ENCODE assay signal across 20 cellular contexts in the genomic region with DNA sequence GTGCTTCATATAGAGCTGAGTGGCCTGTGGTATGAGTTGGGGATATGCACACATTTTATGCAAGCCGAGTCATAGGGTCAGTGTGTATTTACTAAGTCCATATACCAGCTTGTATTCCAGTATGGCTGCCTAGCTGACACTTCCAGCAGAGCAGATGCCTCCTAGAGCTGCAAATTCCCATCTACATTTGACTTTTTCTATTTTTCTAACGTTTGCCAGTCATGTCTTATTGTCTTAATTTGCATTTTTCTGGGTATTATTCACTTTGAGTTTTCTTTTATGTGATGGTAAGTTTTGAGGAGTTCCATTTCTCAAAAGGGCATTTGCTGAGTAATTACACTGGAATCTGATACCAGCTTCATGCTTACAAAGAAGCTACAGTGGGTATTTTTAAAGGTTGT.
DNase-seq lines count a peak whose midpoint lies in the region; ATAC-seq and TF ChIP-seq lines count a peak whose summit lies in the region.
"Had no signal": no experiment of that assay in that cellular context is flagged by ENCODE, and none has a peak within 500 bp of the region (broad histone marks: within the 10 kb centered on the region; RNA-seq: fewer than 3 reads in every experiment).

No MANE protein-coding gene starts in this region.

- ATAC-seq in stimulated activated effector memory CD8-positive, alpha-beta T cell treated with anti-CD3 and anti-CD28 coated beads, Interleukin-12 subunit alpha, Interleukin-12 subunit beta, amount 100 ng/mL, for 72 hours: no peak
- ATAC-seq: A549; activated CD4-positive, CD25-positive, alpha-beta regulatory T cell treated with anti-CD3 and anti-CD28 coated beads, Interleukin-2, amount 50 U/mL, for 24 hours; body of pancreas; heart left ventricle; stimulated activated naive CD8-positive, alpha-beta T cell treated with anti-CD3 and anti-CD28 coated beads, Interleukin-15, amount 100 ng/mL, for 72 hours had no signal

- 49% methylated on average over 2 of the region's 2 CpGs; no CpG with 5 or more reads in 1 of the 2 experiments for WGBS in endodermal cell (ENCODE audit: insufficient coverage in 1 of 2, insufficient read length in 1 of 2), 2 experiments

- no peak overlapping the region for H3K27ac Mint-ChIP-seq in stimulated activated effector memory CD8-positive, alpha-beta T cell treated with anti-CD3 and anti-CD28 coated beads, Interleukin-12 subunit alpha, Interleukin-12 subunit beta, amount 100 ng/mL, for 72 hours
- no peak overlapping the region for H3K27ac Mint-ChIP-seq in CD8-positive, alpha-beta memory T cell
- no peak overlapping the region for H3K27ac Mint-ChIP-seq in endodermal cell
- H3K27ac Mint-ChIP-seq: CD14-positive monocyte; dendritic cell treated with granulocyte-macrophage colony-stimulating factor and Interleukin-4, amounts not matched to agents 40 ng/mL and 50 ng/mL, for 4 days; nephron; stimulated activated naive CD8-positive, alpha-beta T cell treated with anti-CD3 and anti-CD28 coated beads, Interleukin-15, amount 100 ng/mL, for 72 hours had no signal

- no peaks in the 10 kb centered on the region for H3K79me2 ChIP-seq in ACC112 (ENCODE audit: control insufficient read depth, insufficient read depth, low read length, unreplicated experiment)
- no peaks in the 10 kb centered on the region for H3K79me2 ChIP-seq in KMS-11 (ENCODE audit: insufficient read depth, low read depth)

- H3K4me3 ChIP-seq in ACC112 (ENCODE audit: low read depth, low read length) (peak overlapping the region; percentile 56; the same call in 1 of the 2 replicates), KMS-11 (IDR thresholded peaks at IDR 0.05; ENCODE audit: insufficient read depth, low read depth, low read length) (no peak overlapping the region), endodermal cell (ENCODE audit: low read length) (no peak overlapping the region)
- H3K4me3 ChIP-seq in CD8-positive, alpha-beta memory T cell (ENCODE audit: low read length): no peak overlapping the region
- H3K4me3 ChIP-seq: A549, body of pancreas had no signal

- H3K27me3 ChIP-seq in ACC112 (ENCODE audit: insufficient read depth, low read length): no peaks in the 10 kb centered on the region
- H3K27me3 ChIP-seq in KMS-11 (ENCODE audit: insufficient read depth, low read depth): no peaks in the 10 kb centered on the region
- H3K27me3 ChIP-seq in CD8-positive, alpha-beta memory T cell (ENCODE audit: insufficient read depth, low read length, poor library complexity, severe bottlenecking): no peaks in the 10 kb centered on the region
- H3K27me3 ChIP-seq in endodermal cell (ENCODE audit: control insufficient read depth, insufficient read depth, low read length, poor library complexity, severe bottlenecking): no peaks in the 10 kb centered on the region
- H3K27me3 ChIP-seq: body of pancreas, heart left ventricle had no signal

- DNase-seq in astrocyte of the hippocampus (ENCODE audit: low read depth, low spot score) (peak; percentile 52), kidney glomerular epithelial cell (lab: John Stamatoyannopoulos, UW) (peak; percentile 26), posterior vena cava (ENCODE audit: low spot score) (no peak), endodermal cell (no peak)
- DNase-seq in stimulated activated effector memory CD8-positive, alpha-beta T cell treated with anti-CD3 and anti-CD28 coated beads, Interleukin-12 subunit alpha, Interleukin-12 subunit beta, amount 100 ng/mL, for 72 hours (ENCODE audit: low spot score in 2 of 2): no peak
- no peak for DNase-seq in CD8-positive, alpha-beta memory T cell
- DNase-seq: activated gamma-delta T cell treated with Interleukin-2 at 50 U/mL for 16 hours; body of pancreas; heart left ventricle; MM.1S; NCI-H1694; stimulated activated naive CD8-positive, alpha-beta T cell treated with anti-CD3 and anti-CD28 coated beads, Interleukin-15, amount 100 ng/mL, for 72 hours had no signal

- H3K9me3 Mint-ChIP-seq in stimulated activated effector memory CD8-positive, alpha-beta T cell treated with anti-CD3 and anti-CD28 coated beads, Interleukin-12 subunit alpha, Interleukin-12 subunit beta, amount 100 ng/mL, for 72 hours: peaks cover 22% of the 10 kb centered on the region
- peaks cover 0 to 55% (median 7%) of the 10 kb centered on the region in 5 donors for H3K9me3 Mint-ChIP-seq in CD8-positive, alpha-beta memory T cell
- no peaks in the 10 kb centered on the region for H3K9me3 Mint-ChIP-seq in endodermal cell
- H3K9me3 Mint-ChIP-seq: nephron had no signal

- no peaks in the 10 kb centered on the region for H3K9me3 ChIP-seq in CD8-positive, alpha-beta memory T cell (ENCODE audit: low read length)
- H3K9me3 ChIP-seq in endodermal cell (ENCODE audit: control insufficient read depth, low read length): no peaks in the 10 kb centered on the region
- H3K9me3 ChIP-seq: A549, body of pancreas, heart left ventricle had no signal

- H3K9ac ChIP-seq in KMS-11 (no peak overlapping the region), endodermal cell (ENCODE audit: extremely low read depth, low read length, poor library complexity, severe bottlenecking) (no peak overlapping the region)

- no peaks in the 10 kb centered on the region for H3K27me3 Mint-ChIP-seq in CD8-positive, alpha-beta memory T cell
- H3K27me3 Mint-ChIP-seq in endodermal cell (ENCODE audit: insufficient read depth): no peaks in the 10 kb centered on the region
- H3K27me3 Mint-ChIP-seq: dendritic cell treated with granulocyte-macrophage colony-stimulating factor and Interleukin-4, amounts not matched to agents 40 ng/mL and 50 ng/mL, for 4 days; stimulated activated naive CD8-positive, alpha-beta T cell treated with anti-CD3 and anti-CD28 coated beads, Interleukin-15, amount 100 ng/mL, for 72 hours had no signal

- H3K36me3 ChIP-seq in ACC112 (ENCODE audit: insufficient read depth, low read length) (no peaks in the 10 kb centered on the region), KMS-11 (ENCODE audit: insufficient read depth) (no peaks in the 10 kb centered on the region), endodermal cell (ENCODE audit: control insufficient read depth, insufficient read depth, low read length) (no peaks in the 10 kb centered on the region)
- no peaks in the 10 kb centered on the region for H3K36me3 ChIP-seq in CD8-positive, alpha-beta memory T cell (ENCODE audit: insufficient read depth, low read length)
- H3K36me3 ChIP-seq: heart left ventricle had no signal

- H2AFZ ChIP-seq in ACC112 (ENCODE audit: low read length, unreplicated experiment) (peak overlapping the region; percentile 78), KMS-11 (ENCODE audit: low read depth) (0 out of 2 replicates have a peak overlapping the region, but pooled peaks have one; percentile 7)

- H3K27ac ChIP-seq in ACC112 (ENCODE audit: low read depth, low read length) (peak overlapping the region; percentile 36), KMS-11 (no peak overlapping the region), endodermal cell (ENCODE audit: low read depth, low read length) (no peak overlapping the region)
- no peak overlapping the region for H3K27ac ChIP-seq in CD8-positive, alpha-beta memory T cell (ENCODE audit: low read depth, low read length)
- H3K27ac ChIP-seq: A549, body of pancreas, epithelial cell of prostate, heart left ventricle had no signal

- POLR2A ChIA-PET in CD8-positive, alpha-beta memory T cell (lab: Charles Lee): no interaction called here

- H4K20me1 ChIP-seq in KMS-11 (ENCODE audit: insufficient read depth): no peaks in the 10 kb centered on the region

- H3K4me1 Mint-ChIP-seq in stimulated activated effector memory CD8-positive, alpha-beta T cell treated with anti-CD3 and anti-CD28 coated beads, Interleukin-12 subunit alpha, Interleukin-12 subunit beta, amount 100 ng/mL, for 72 hours: no peaks in the 10 kb centered on the region
- H3K4me1 Mint-ChIP-seq in CD8-positive, alpha-beta memory T cell: peaks cover 0 to 7% (median 0%) of the 10 kb centered on the region in 3 donors
- no peaks in the 10 kb centered on the region for H3K4me1 Mint-ChIP-seq in endodermal cell
- H3K4me1 Mint-ChIP-seq: CD14-positive monocyte; nephron; stimulated activated naive CD8-positive, alpha-beta T cell treated with anti-CD3 and anti-CD28 coated beads, Interleukin-15, amount 100 ng/mL, for 72 hours had no signal

- CTCF ChIA-PET in CD8-positive, alpha-beta memory T cell (lab: Charles Lee): no interaction called here

- TF ChIP-seq CTCF in KMS-11 (conservative IDR thresholded peaks at IDR 0.05; ENCODE audit: low read depth, low read length) (no peak), endodermal cell (conservative IDR thresholded peaks at IDR 0.05) (no peak)

- no peak overlapping the region for H3K4me2 ChIP-seq in KMS-11

- H3K36me3 Mint-ChIP-seq in stimulated activated effector memory CD8-positive, alpha-beta T cell treated with anti-CD3 and anti-CD28 coated beads, Interleukin-12 subunit alpha, Interleukin-12 subunit beta, amount 100 ng/mL, for 72 hours: no peaks in the 10 kb centered on the region
- H3K36me3 Mint-ChIP-seq in CD8-positive, alpha-beta memory T cell: peaks cover 0 to 2% (median 0%) of the 10 kb centered on the region in 3 donors
- no peaks in the 10 kb centered on the region for H3K36me3 Mint-ChIP-seq in endodermal cell (ENCODE audit: low read depth)
- H3K36me3 Mint-ChIP-seq: CD14-positive monocyte had no signal

- H3K4me1 ChIP-seq in ACC112 (ENCODE audit: control insufficient read depth, insufficient read depth, low read length, unreplicated experiment): peaks cover 13% of the 10 kb centered on the region
- peaks cover 9% of the 10 kb centered on the region for H3K4me1 ChIP-seq in KMS-11 (ENCODE audit: low read depth, poor library complexity, severe bottlenecking)
- H3K4me1 ChIP-seq in CD8-positive, alpha-beta memory T cell (ENCODE audit: insufficient read depth, low read length): no peaks in the 10 kb centered on the region
- H3K4me1 ChIP-seq in endodermal cell (ENCODE audit: control insufficient read depth, insufficient read depth, low read length): no peaks in the 10 kb centered on the region
- H3K4me1 ChIP-seq: A549, body of pancreas, heart left ventricle had no signal

- H3K4me3 Mint-ChIP-seq in stimulated activated effector memory CD8-positive, alpha-beta T cell treated with anti-CD3 and anti-CD28 coated beads, Interleukin-12 subunit alpha, Interleukin-12 subunit beta, amount 100 ng/mL, for 72 hours: no peak overlapping the region
- no peak overlapping the region for H3K4me3 Mint-ChIP-seq in CD8-positive, alpha-beta memory T cell
- no peak overlapping the region for H3K4me3 Mint-ChIP-seq in endodermal cell
- H3K4me3 Mint-ChIP-seq: CD14-positive monocyte; dendritic cell treated with granulocyte-macrophage colony-stimulating factor and Interleukin-4, amounts not matched to agents 40 ng/mL and 50 ng/mL, for 4 days; nephron; stimulated activated naive CD8-positive, alpha-beta T cell treated with anti-CD3 and anti-CD28 coated beads, Interleukin-15, amount 100 ng/mL, for 72 hours had no signal

- intact Hi-C loops in posterior vena cava (cut with DNase I): no loop called here

Comparison
In these comparisons a context has a peak if more than half of its experiments do, and no peak if none do; other contexts are left out.
1. DNase-seq: peak in astrocyte of the hippocampus (single experiment) and kidney glomerular epithelial cell (single experiment); none in stimulated activated effector memory CD8-positive, alpha-beta T cell treated with anti-CD3 and anti-CD28 coated beads, Interleukin-12 subunit alpha, Interleukin-12 subunit beta, amount 100 ng/mL, for 72 hours (0 of 2), posterior vena cava (single experiment), CD8-positive, alpha-beta memory T cell (0 of 5) and endodermal cell (single experiment).